20 cellular contexts compared by ENCODE assay signal in genomic region chr15:84822774-84823579, GRCh38. TPM values are rescaled to one million over a fixed set of nuclear protein-coding genes. Genes with fewer than 3 reads are reported as not detected.
DNase-seq lines count a peak whose midpoint lies in the region; ATAC-seq and TF ChIP-seq lines count a peak whose summit lies in the region.
"Had no signal": no experiment of that assay in that cellular context is flagged by ENCODE, and none has a peak within 500 bp of the region (broad histone marks: within the 10 kb centered on the region; RNA-seq: fewer than 3 reads in every experiment).

No MANE protein-coding gene starts in this region.

- H3K27ac ChIP-seq in right lobe of liver (peak overlapping the region in 2 of 3 donors; percentile 53 to 89), stomach (peak overlapping the region in 4 of 5 donors; percentile 4 to 93 (median 33))

- POLR2A ChIA-PET in WTC11 (lab: Charles Lee): interaction anchor here (0.6 to 0.9 kb wide), 2 partner anchors 107 to 164 kb away, joined by 3 to 10 read pairs; partner anchors contain the start of gene SEC11A

- peaks cover 47% of the 10 kb centered on the region for H3K4me1 Mint-ChIP-seq in WTC11

- no peaks in the 10 kb centered on the region; the same call in 1 of the 2 replicates for H3K36me3 Mint-ChIP-seq in WTC11

- WGBS in right lobe of liver (ENCODE audit: insufficient coverage, low coverage, low lambda C conversion rate, missing lambda C conversion rate): 77% methylated on average over 6 of the region's 6 CpGs
- 82 to 91% (median 85%) methylated on average over 6 of the region's 6 CpGs for WGBS in stomach, 5 donors

- intact Hi-C loops in right lobe of liver (cut with DNase I) (loop anchor here in 1 of 2 donors (10.0 kb wide), 1 partner anchor 102 kb away; no protein-coding TSS in a partner anchor), stomach (cut with DNase I; ENCODE audit: low total_unique reads) (loop anchor here (10.0 kb wide), 1 partner anchor 112 kb away; no protein-coding TSS in a partner anchor)

- H3K4me3 ChIP-seq in HFF-Myc (replicated peaks; ENCODE audit: low read depth, low read length) (no peak overlapping the region), right lobe of liver (no peak overlapping the region), stomach (no peak overlapping the region)

- TF ChIP-seq POLR2A in right lobe of liver (IDR thresholded peaks at IDR 0.05) (no peak), stomach (IDR thresholded peaks at IDR 0.05) (no peak)

- H3K36me3 ChIP-seq in right lobe of liver: no peaks in the 10 kb centered on the region
- H3K36me3 ChIP-seq in stomach: no peaks in the 10 kb centered on the region

- H3K4me1 ChIP-seq in right lobe of liver: peaks cover 0 to 35% (median 16%) of the 10 kb centered on the region in 4 donors
- peaks cover 25 to 86% (median 52%) of the 10 kb centered on the region in 4 donors for H3K4me1 ChIP-seq in stomach

- H3K27ac Mint-ChIP-seq in WTC11: no peak overlapping the region

- ATAC-seq in right lobe of liver (no peak), WTC11 (no peak), HG02970 (IDR thresholded peaks at IDR 0.05; ENCODE audit: low FRiP score, unreplicated experiment) (no peak)
- ATAC-seq: stimulated activated naive CD8-positive, alpha-beta T cell treated with anti-CD3 and anti-CD28 coated beads, Interleukin-15, Interleukin-2, amounts not matched to agents 100 U/mL and 50 U/mL, for 24 hours had no signal

- no peaks in the 10 kb centered on the region for H3K9me3 ChIP-seq in right lobe of liver
- H3K9me3 ChIP-seq in stomach: no peaks in the 10 kb centered on the region

- H3K27me3 Mint-ChIP-seq in WTC11 (ENCODE audit: low read depth): no peaks in the 10 kb centered on the region

- no peak overlapping the region for H3K4me3 Mint-ChIP-seq in WTC11
- H3K4me3 Mint-ChIP-seq: H9, neural crest cell had no signal

- H3K27me3 ChIP-seq in right lobe of liver (no peaks in the 10 kb centered on the region), stomach (no peaks in the 10 kb centered on the region)

- CTCF ChIA-PET in WTC11 (lab: Charles Lee): interaction anchor here (0.9 to 2.1 kb wide), 6 partner anchors 23 to 235 kb away, joined by 3 to 9 read pairs (median 4); no protein-coding TSS in a partner anchor

- DNase-seq in HFF-Myc (ENCODE audit: extremely low read depth, low read depth) (peak; percentile 32), NCI-H69 (lab: John Stamatoyannopoulos, UW) (peak; percentile 64), right lobe of liver (no peak), stomach (no peak), LoVo (ENCODE audit: low spot score) (no peak), WTC11 (ENCODE audit: low spot score) (no peak)
- DNase-seq: activated CD4-positive, alpha-beta T cell treated with anti-CD3 and anti-CD28 coated beads for 4 hours; activated effector memory CD4-positive, alpha-beta T cell treated with anti-CD3 and anti-CD28 coated beads, Interleukin-2, amount 50 U/mL, for 16 hours; AML-193; caudate nucleus; effector CD4-positive, alpha-beta T cell; H9; IMR-90; mesenchymal stem cell; MV-4-11; NCI-H2107; NCI-H82; stimulated activated naive CD8-positive, alpha-beta T cell treated with anti-CD3 and anti-CD28 coated beads, Interleukin-15, Interleukin-2, amounts not matched to agents 100 U/mL and 50 U/mL, for 24 hours had no signal

- no peak for TF ChIP-seq EP300 in stomach (IDR thresholded peaks at IDR 0.05)

- no peaks in the 10 kb centered on the region for H3K9me3 Mint-ChIP-seq in WTC11
- H3K9me3 Mint-ChIP-seq: H9, neural crest cell had no signal

- TF ChIP-seq CTCF in HFF-Myc (IDR thresholded peaks at IDR 0.05; ENCODE audit: low read depth, low read length, missing control alignments): no peak
- TF ChIP-seq CTCF in right lobe of liver (IDR thresholded peaks at IDR 0.05): no peak
- no peak for TF ChIP-seq CTCF in stomach (IDR thresholded peaks at IDR 0.05)
- TF ChIP-seq CTCF in WTC11 (IDR thresholded peaks at IDR 0.05): no peak

TF ChIP-seq in WTC11, 78 proteins besides CTCF, POLR2A, EP300 and RAD21:
- no peak for TF ChIP-seq NFE2L1 (CRISPR knock-in tag; IDR thresholded peaks at IDR 0.05)

RNA-seq across cellular contexts. Expression of gene ALPK3, which starts 5.8 kb away (rescaled TPM):
- total RNA-seq in right lobe of liver (10 to 100 TPM in 1 of 6 experiments, 1 to 10 TPM in 5; 1.3 to 12.5 (median 5.5) TPM), stomach (10 to 100 TPM in 1 of 5 donors, 1 to 10 TPM in 3, under 1 TPM in 1; 0.58 to 17.9 (median 8.1) TPM), WTC11 (2021) (16.5 to 23.0 TPM (median 20.9 TPM) in 3 replicates)
- polyA plus RNA-seq in stomach: 1 to 10 TPM in 2 of 3 donors, under 1 TPM in 1; 0.76 to 4.7 (median 1.7) TPM

Comparison
In these comparisons a context has a peak if more than half of its experiments do, and no peak if none do; other contexts are left out.
1. DNase-seq: peak in HFF-Myc (single experiment) and NCI-H69 (single experiment); none in right lobe of liver (0 of 3), stomach (single experiment), LoVo (single experiment) and WTC11 (single experiment).